Comparison of ENCODE assay signal across 12 cellular contexts in genomic region chr2:15593327-15593705, GRCh38. TPM values are rescaled to one million over a fixed set of nuclear protein-coding genes. Genes with fewer than 3 reads are reported as not detected.
A peak's percentile ranks its signal among the peaks of the same experiment; 100 is the strongest.
DNase-seq lines count a peak whose midpoint lies in the region; ATAC-seq and TF ChIP-seq lines count a peak whose summit lies in the region.
"Had no signal": no experiment of that assay in that cellular context is flagged by ENCODE, and none has a peak within 500 bp of the region (broad histone marks: within the 10 kb centered on the region; RNA-seq: fewer than 3 reads in every experiment).

No MANE protein-coding gene starts in this region.

- peak overlapping the region in 7 of 12 donors; percentile 75 to 96 (median 88) for H3K4me3 ChIP-seq in heart left ventricle
- peak overlapping the region; percentile 96 for H3K4me3 ChIP-seq in hepatocyte
- H3K4me3 ChIP-seq in suprapubic skin = peak overlapping the region; percentile 84

- TF ChIP-seq POLR2A in heart left ventricle (IDR thresholded peaks at IDR 0.05) = no peak
- TF ChIP-seq POLR2A in suprapubic skin (IDR thresholded peaks at IDR 0.05) = no peak

- H3K27ac Mint-ChIP-seq in activated B cell treated with CpG ODN at 0.5 μM for 24 hours = no peak overlapping the region

- WGBS in heart left ventricle, 4 donors = 61 to 79% (median 75%) methylated on average over 3 of the region's 3 CpGs
- 95% methylated on average over 3 of the region's 3 CpGs for WGBS in hepatocyte (ENCODE audit: low lambda C conversion rate, missing lambda C conversion rate)
- WGBS in suprapubic skin = 78% methylated on average over 3 of the region's 3 CpGs

- peaks cover 38% of the 10 kb centered on the region for H3K36me3 Mint-ChIP-seq in activated B cell treated with CpG ODN at 0.5 μM for 24 hours (ENCODE audit: low read depth)

- no peaks in the 10 kb centered on the region for H3K27me3 Mint-ChIP-seq in activated B cell treated with CpG ODN at 0.5 μM for 24 hours

- H3K4me3 Mint-ChIP-seq in activated B cell treated with CpG ODN at 0.5 μM for 24 hours = peak overlapping the region; percentile 95

- H3K36me3 ChIP-seq in heart left ventricle (peaks cover 0 to 38% (median 34%) of the 10 kb centered on the region in 9 donors), hepatocyte (replicated peaks; ENCODE audit: insufficient read depth, low read depth) (peaks cover 4% of the 10 kb centered on the region), suprapubic skin (peaks cover 34% of the 10 kb centered on the region)

- H3K9me3 ChIP-seq in heart left ventricle (no peaks in the 10 kb centered on the region), hepatocyte (ENCODE audit: low read depth) (no peaks in the 10 kb centered on the region), suprapubic skin (no peaks in the 10 kb centered on the region)

- H3K4me2 ChIP-seq in hepatocyte = peak overlapping the region; percentile 84

- H3K4me1 ChIP-seq in heart left ventricle = peaks cover 0 to 35% (median 29%) of the 10 kb centered on the region in 12 donors
- H3K4me1 ChIP-seq in hepatocyte (ENCODE audit: insufficient read depth) = peaks cover 3% of the 10 kb centered on the region
- peaks cover 26% of the 10 kb centered on the region for H3K4me1 ChIP-seq in suprapubic skin

- TF ChIP-seq EP300 in suprapubic skin (IDR thresholded peaks at IDR 0.05) = no peak

- intact Hi-C loops in heart left ventricle (cut with DNase I) (no loop called here), Right ventricle myocardium superior (cut with DNase I) (no loop called here), activated B cell treated with CpG ODN at 0.5 μM for 24 hours (cut with micrococcal nuclease) (no loop called here)

- no peak overlapping the region for H2AFZ ChIP-seq in hepatocyte

- H3K27ac ChIP-seq in heart left ventricle (peak overlapping the region in 4 of 12 donors; percentile 93 to 96 (median 94)), hepatocyte (no peak overlapping the region), suprapubic skin (no peak overlapping the region)

- POLR2A ChIA-PET in activated B cell treated with CpG ODN at 0.5 μM for 24 hours (lab: Charles Lee) = interaction anchor here (1.3 kb wide), 1 partner anchor 32 kb away, joined by 3 read pairs; the partner anchor contains the start of gene NBAS

- no peaks in the 10 kb centered on the region for H3K9me2 ChIP-seq in hepatocyte (replicated peaks; ENCODE audit: insufficient read depth)

- H4K20me1 ChIP-seq in hepatocyte (ENCODE audit: insufficient read depth, poor library complexity, severe bottlenecking) = peaks cover 16% of the 10 kb centered on the region

- TF ChIP-seq CTCF in heart left ventricle (IDR thresholded peaks at IDR 0.05) = no peak
- no peak for TF ChIP-seq CTCF in activated B cell treated with CpG ODN at 0.5 μM for 24 hours (IDR thresholded peaks at IDR 0.05)
- no peak for TF ChIP-seq CTCF in hepatocyte (IDR thresholded peaks at IDR 0.05; ENCODE audit: poor library complexity)
- TF ChIP-seq CTCF in suprapubic skin (IDR thresholded peaks at IDR 0.05) = no peak

- H3K27me3 ChIP-seq in heart left ventricle (no peaks in the 10 kb centered on the region), hepatocyte (no peaks in the 10 kb centered on the region), suprapubic skin (no peaks in the 10 kb centered on the region)

- ATAC-seq in heart left ventricle (no peak), Right ventricle myocardium superior (ENCODE audit: poor library complexity) (no peak), activated B cell treated with CpG ODN at 0.5 μM for 24 hours (ENCODE audit: low read depth) (no peak)
- ATAC-seq: right cardiac atrium had no signal

- no peak for DNase-seq in heart left ventricle
- DNase-seq in Right ventricle myocardium superior = no peak
- DNase-seq in activated B cell treated with CpG ODN at 0.5 μM for 24 hours = no peak
- no peak for DNase-seq in hepatocyte (ENCODE audit: low spot score)
- no peak for DNase-seq in suprapubic skin (ENCODE audit: low spot score in 2 of 2)
- no peak for DNase-seq in SIG-M5 treated with dmso at 0.1 percent for 504 hours (lab: John Stamatoyannopoulos, UW; ENCODE audit: unreplicated experiment)
- no peak for DNase-seq in OCI-M1 (lab: John Stamatoyannopoulos, UW)
- no peak for DNase-seq in effector CD4-positive, alpha-beta T cell
- DNase-seq: NCI-H2171 treated with DMSO at 0.1 percent for 48 hours; right cardiac atrium; stimulated activated naive CD4-positive, alpha-beta T cell; T1000 had no signal

- CTCF ChIA-PET in activated B cell treated with CpG ODN at 0.5 μM for 24 hours (lab: Charles Lee) = no interaction called here

- no peaks in the 10 kb centered on the region for H3K9me3 Mint-ChIP-seq in activated B cell treated with CpG ODN at 0.5 μM for 24 hours

- peaks cover 42% of the 10 kb centered on the region for H3K79me2 ChIP-seq in hepatocyte

- H3K4me1 Mint-ChIP-seq in activated B cell treated with CpG ODN at 0.5 μM for 24 hours = peaks cover 29% of the 10 kb centered on the region

RNA-seq across cellular contexts. Expression of gene DDX1, which starts 1.6 kb away (rescaled TPM):
- total RNA-seq in heart left ventricle = 100 to 1,000 TPM in 7 of 9 donors, 10 to 100 TPM in 2; 97.7 to 193 (median 142) TPM
- polyA plus RNA-seq in heart left ventricle = 100 to 1,000 TPM; 119 to 131 TPM
- 155 TPM for total RNA-seq in Right ventricle myocardium superior
- 72.4 and 74.4 TPM in 2 replicates for total RNA-seq in activated B cell treated with CpG ODN at 0.5 μM for 24 hours
- 70.2 and 76.7 TPM in 2 replicates for total RNA-seq in hepatocyte
- 76.2 and 82.6 TPM in 2 replicates for polyA plus RNA-seq in hepatocyte
- 10 to 100 TPM; 40.9 to 62.1 (median 51.8) TPM for total RNA-seq in suprapubic skin

RNA-seq across cellular contexts. Expression of gene NBAS, which starts 32.2 kb away (rescaled TPM):
- total RNA-seq in heart left ventricle (10 to 100 TPM; 40.4 to 63.0 (median 51.7) TPM), Right ventricle myocardium superior (60.7 TPM), activated B cell treated with CpG ODN at 0.5 μM for 24 hours (39.1 and 40.1 TPM in 2 replicates), hepatocyte (45.8 and 47.2 TPM in 2 replicates), suprapubic skin (10 to 100 TPM; 44.4 to 48.4 (median 45.6) TPM)
- polyA plus RNA-seq in heart left ventricle (10 to 100 TPM; 23.1 to 37.1 TPM), hepatocyte (18.5 and 20.8 TPM in 2 replicates)
